34 cellular contexts compared by ENCODE assay signal in genomic region chr5:34765662-34766061, GRCh38.
"Had no signal": no experiment of that assay in that cellular context is flagged by ENCODE, and none has a peak within 500 bp of the region (broad histone marks: within the 10 kb centered on the region; RNA-seq: fewer than 3 reads in every experiment).

No MANE protein-coding gene starts in this region.

- DNase-seq: Karpas-422, Kasumi-1, MG63, MM.1S, NCI-H1048, NCI-H1092, NCI-H1092 treated with DMSO at 0.1 percent for 48 hours, NCI-H1105, NCI-H1105 treated with DMSO at 0.1 percent for 48 hours, NCI-H1417, NCI-H1417 treated with DMSO at 0.1 percent for 48 hours, NCI-H1436, NCI-H1436 treated with DMSO at 0.1 percent for 48 hours, NCI-H146, NCI-H1694, NCI-H1694 treated with DMSO at 0.1 percent for 48 hours, NCI-H187, NCI-H187 treated with DMSO at 0.1 percent for 48 hours, NCI-H1930, NCI-H2029, NCI-H2029 treated with DMSO at 0.1 percent for 48 hours, NCI-H2081, NCI-H2081 treated with DMSO at 0.1 percent for 48 hours, NCI-H2107, NCI-H2171, NCI-H2171 treated with DMSO at 0.1 percent for 48 hours, NCI-H2227 treated with DMSO at 0.1 percent for 48 hours, NCI-H226, NCI-H345, NCI-H446, NCI-H446 treated with DMSO at 0.1 percent for 48 hours, NCI-H510A, NCI-H510A treated with DMSO at 0.1 percent for 48 hours, NCI-H524 had no signal

- H3K4me3 ChIP-seq: MG63 had no signal

- H3K27me3 ChIP-seq: MG63 had no signal
